In genomic region chr3:169148448-169149348, GRCh38 we compare ENCODE assay signal across 1 cellular context.
TF ChIP-seq lines count a peak whose summit lies in the region.

No MANE protein-coding gene starts in this region.

TF ChIP-seq in K562, 482 proteins besides CTCF, POLR2A, EP300 and RAD21 (continued from another document):
- no peak for TF ChIP-seq ZNF436 (CRISPR knock-in tag; IDR thresholded peaks at IDR 0.05)
- TF ChIP-seq JUND (IDR thresholded peaks at IDR 0.05; ENCODE audit: borderline replicate concordance, low read depth, low read length), result peak; percentile 61; the same call in 1 of the 2 replicates
- peak; percentile 34; the same call in 1 of the 3 replicates for TF ChIP-seq JUND (tag; IDR thresholded peaks at IDR 0.05; ENCODE audit: borderline replicate concordance, low read depth, low read length)
- no peak for TF ChIP-seq SIN3B (IDR thresholded peaks at IDR 0.05; ENCODE audit: low read depth)
- TF ChIP-seq RAD51 (IDR thresholded peaks at IDR 0.05; ENCODE audit: borderline replicate concordance, low read depth), result no peak
- TF ChIP-seq KLF10 (CRISPR knock-in tag; IDR thresholded peaks at IDR 0.05), result no peak
- TF ChIP-seq, protein P1, sequence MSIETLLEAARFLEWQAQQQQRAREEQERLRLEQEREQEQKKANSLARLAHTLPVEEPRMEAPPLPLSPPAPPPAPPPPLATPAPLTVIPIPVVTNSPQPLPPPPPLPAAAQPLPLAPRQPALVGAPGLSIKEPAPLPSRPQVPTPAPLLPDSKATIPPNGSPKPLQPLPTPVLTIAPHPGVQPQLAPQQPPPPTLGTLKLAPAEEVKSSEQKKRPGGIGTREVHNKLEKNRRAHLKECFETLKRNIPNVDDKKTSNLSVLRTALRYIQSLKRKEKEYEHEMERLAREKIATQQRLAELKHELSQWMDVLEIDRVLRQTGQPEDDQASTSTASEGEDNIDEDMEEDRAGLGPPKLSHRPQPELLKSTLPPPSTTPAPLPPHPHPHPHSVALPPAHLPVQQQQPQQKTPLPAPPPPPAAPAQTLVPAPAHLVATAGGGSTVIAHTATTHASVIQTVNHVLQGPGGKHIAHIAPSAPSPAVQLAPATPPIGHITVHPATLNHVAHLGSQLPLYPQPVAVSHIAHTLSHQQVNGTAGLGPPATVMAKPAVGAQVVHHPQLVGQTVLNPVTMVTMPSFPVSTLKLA (conservative IDR thresholded peaks at IDR 0.05), result 0 out of 4 replicates have a peak, but pooled peaks of 1 of the 2 experiments have one; percentile 16
- peak; percentile 63; the same call in 1 of the 2 replicates for TF ChIP-seq ZBTB7A (IDR thresholded peaks at IDR 0.05; ENCODE audit: borderline replicate concordance, control insufficient read depth, low read depth, low read length)
- TF ChIP-seq EP400 (IDR thresholded peaks at IDR 0.05), result 0 out of 2 replicates have a peak, but pooled peaks have one; percentile 13
- peak; percentile 79 for TF ChIP-seq ARID1B (IDR thresholded peaks at IDR 0.05)
- peak; percentile 42 for TF ChIP-seq CBFA2T3 (IDR thresholded peaks at IDR 0.05)
- peak; percentile 56; the same call in 1 of the 2 replicates for TF ChIP-seq FOSL1 (tag; conservative IDR thresholded peaks at IDR 0.05)
- TF ChIP-seq L3MBTL2 (IDR thresholded peaks at IDR 0.05), result no peak
- TF ChIP-seq MEIS2 (IDR thresholded peaks at IDR 0.05; ENCODE audit: partially characterized antibody), result peak; percentile 38
- TF ChIP-seq, protein P2, sequence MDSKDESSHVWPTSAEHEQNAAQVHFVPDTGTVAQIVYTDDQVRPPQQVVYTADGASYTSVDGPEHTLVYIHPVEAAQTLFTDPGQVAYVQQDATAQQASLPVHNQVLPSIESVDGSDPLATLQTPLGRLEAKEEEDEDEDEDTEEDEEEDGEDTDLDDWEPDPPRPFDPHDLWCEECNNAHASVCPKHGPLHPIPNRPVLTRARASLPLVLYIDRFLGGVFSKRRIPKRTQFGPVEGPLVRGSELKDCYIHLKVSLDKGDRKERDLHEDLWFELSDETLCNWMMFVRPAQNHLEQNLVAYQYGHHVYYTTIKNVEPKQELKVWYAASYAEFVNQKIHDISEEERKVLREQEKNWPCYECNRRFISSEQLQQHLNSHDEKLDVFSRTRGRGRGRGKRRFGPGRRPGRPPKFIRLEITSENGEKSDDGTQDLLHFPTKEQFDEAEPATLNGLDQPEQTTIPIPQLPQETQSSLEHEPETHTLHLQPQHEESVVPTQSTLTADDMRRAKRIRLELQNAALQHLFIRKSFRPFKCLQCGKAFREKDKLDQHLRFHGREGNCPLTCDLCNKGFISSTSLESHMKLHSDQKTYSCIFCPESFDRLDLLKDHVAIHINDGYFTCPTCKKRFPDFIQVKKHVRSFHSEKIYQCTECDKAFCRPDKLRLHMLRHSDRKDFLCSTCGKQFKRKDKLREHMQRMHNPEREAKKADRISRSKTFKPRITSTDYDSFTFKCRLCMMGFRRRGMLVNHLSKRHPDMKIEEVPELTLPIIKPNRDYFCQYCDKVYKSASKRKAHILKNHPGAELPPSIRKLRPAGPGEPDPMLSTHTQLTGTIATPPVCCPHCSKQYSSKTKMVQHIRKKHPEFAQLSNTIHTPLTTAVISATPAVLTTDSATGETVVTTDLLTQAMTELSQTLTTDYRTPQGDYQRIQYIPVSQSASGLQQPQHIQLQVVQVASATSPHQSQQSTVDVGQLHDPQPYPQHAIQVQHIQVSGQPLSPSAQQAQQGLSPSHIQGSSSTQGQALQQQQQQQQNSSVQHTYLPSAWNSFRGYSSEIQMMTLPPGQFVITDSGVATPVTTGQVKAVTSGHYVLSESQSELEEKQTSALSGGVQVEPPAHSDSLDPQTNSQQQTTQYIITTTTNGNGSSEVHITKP (IDR thresholded peaks at IDR 0.05; ENCODE audit: partially characterized antibody), result peak; percentile 8
- no peak for TF ChIP-seq BDP1 (IDR thresholded peaks at IDR 0.05; ENCODE audit: insufficient read depth, insufficient read length)
- TF ChIP-seq KDM1A (IDR thresholded peaks at IDR 0.05), result peak in 1 of 2 experiments; percentile 36; a peak in 1 of 4 replicates
